ENCODE assay signal across 1 cellular context in genomic region chr11:723120-723883, GRCh38.
TF ChIP-seq lines count a peak whose summit lies in the region.

No MANE protein-coding gene starts in this region.

TF ChIP-seq in GM23338, 12 proteins besides CTCF, POLR2A, EP300 and RAD21 (continued from another document):
- TF ChIP-seq JUNB (IDR thresholded peaks at IDR 0.05; ENCODE audit: unreplicated experiment) (no peak), EZH2 (IDR thresholded peaks at IDR 0.05; ENCODE audit: low read depth, unreplicated experiment) (no peak), STAT1 (IDR thresholded peaks at IDR 0.05; ENCODE audit: unreplicated experiment) (no peak), ETS1 (IDR thresholded peaks at IDR 0.05) (no peak), EZH2phosphoT487 (IDR thresholded peaks at IDR 0.05; ENCODE audit: unreplicated experiment) (no peak), NANOG (IDR thresholded peaks at IDR 0.05; ENCODE audit: borderline replicate concordance) (no peak), CREB1 (CRISPR knock-in tag; IDR thresholded peaks at IDR 0.05; ENCODE audit: low read depth) (no peak), POLR2AphosphoS5 (IDR thresholded peaks at IDR 0.05; ENCODE audit: low read depth) (no peak)
- TF ChIP-seq, protein P1, sequence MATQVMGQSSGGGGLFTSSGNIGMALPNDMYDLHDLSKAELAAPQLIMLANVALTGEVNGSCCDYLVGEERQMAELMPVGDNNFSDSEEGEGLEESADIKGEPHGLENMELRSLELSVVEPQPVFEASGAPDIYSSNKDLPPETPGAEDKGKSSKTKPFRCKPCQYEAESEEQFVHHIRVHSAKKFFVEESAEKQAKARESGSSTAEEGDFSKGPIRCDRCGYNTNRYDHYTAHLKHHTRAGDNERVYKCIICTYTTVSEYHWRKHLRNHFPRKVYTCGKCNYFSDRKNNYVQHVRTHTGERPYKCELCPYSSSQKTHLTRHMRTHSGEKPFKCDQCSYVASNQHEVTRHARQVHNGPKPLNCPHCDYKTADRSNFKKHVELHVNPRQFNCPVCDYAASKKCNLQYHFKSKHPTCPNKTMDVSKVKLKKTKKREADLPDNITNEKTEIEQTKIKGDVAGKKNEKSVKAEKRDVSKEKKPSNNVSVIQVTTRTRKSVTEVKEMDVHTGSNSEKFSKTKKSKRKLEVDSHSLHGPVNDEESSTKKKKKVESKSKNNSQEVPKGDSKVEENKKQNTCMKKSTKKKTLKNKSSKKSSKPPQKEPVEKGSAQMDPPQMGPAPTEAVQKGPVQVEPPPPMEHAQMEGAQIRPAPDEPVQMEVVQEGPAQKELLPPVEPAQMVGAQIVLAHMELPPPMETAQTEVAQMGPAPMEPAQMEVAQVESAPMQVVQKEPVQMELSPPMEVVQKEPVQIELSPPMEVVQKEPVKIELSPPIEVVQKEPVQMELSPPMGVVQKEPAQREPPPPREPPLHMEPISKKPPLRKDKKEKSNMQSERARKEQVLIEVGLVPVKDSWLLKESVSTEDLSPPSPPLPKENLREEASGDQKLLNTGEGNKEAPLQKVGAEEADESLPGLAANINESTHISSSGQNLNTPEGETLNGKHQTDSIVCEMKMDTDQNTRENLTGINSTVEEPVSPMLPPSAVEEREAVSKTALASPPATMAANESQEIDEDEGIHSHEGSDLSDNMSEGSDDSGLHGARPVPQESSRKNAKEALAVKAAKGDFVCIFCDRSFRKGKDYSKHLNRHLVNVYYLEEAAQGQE (IDR thresholded peaks at IDR 0.05; ENCODE audit: unreplicated experiment) = no peak
